In the genomic region with DNA sequence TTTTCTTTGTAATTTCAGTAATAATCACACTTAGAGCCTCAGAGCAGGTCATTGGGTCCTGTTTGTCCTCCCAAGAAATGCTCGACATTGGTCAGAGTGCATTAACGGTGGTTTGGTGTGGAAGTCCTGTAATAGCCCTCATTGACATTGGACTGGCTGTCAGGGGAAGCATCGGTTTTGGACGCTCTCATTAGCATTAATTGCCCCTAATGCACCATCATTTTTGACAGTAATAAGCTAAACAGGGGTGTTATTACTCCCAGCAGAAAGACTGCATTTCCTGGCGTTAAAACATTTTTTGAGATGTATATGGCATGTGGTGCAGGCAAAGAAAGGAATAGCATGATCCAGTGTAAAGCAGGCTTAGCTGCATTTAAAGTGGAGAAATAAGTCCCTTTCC, we compare ENCODE assay signal across 1 cellular context.
TF ChIP-seq lines count a peak whose summit lies in the region.

No MANE protein-coding gene starts in this region.

TF ChIP-seq in HCT116, 20 proteins besides CTCF, POLR2A, EP300 and RAD21 (continued from another document):
- TF ChIP-seq, protein P1, sequence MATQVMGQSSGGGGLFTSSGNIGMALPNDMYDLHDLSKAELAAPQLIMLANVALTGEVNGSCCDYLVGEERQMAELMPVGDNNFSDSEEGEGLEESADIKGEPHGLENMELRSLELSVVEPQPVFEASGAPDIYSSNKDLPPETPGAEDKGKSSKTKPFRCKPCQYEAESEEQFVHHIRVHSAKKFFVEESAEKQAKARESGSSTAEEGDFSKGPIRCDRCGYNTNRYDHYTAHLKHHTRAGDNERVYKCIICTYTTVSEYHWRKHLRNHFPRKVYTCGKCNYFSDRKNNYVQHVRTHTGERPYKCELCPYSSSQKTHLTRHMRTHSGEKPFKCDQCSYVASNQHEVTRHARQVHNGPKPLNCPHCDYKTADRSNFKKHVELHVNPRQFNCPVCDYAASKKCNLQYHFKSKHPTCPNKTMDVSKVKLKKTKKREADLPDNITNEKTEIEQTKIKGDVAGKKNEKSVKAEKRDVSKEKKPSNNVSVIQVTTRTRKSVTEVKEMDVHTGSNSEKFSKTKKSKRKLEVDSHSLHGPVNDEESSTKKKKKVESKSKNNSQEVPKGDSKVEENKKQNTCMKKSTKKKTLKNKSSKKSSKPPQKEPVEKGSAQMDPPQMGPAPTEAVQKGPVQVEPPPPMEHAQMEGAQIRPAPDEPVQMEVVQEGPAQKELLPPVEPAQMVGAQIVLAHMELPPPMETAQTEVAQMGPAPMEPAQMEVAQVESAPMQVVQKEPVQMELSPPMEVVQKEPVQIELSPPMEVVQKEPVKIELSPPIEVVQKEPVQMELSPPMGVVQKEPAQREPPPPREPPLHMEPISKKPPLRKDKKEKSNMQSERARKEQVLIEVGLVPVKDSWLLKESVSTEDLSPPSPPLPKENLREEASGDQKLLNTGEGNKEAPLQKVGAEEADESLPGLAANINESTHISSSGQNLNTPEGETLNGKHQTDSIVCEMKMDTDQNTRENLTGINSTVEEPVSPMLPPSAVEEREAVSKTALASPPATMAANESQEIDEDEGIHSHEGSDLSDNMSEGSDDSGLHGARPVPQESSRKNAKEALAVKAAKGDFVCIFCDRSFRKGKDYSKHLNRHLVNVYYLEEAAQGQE (IDR thresholded peaks at IDR 0.05; ENCODE audit: low read depth): no peak
- TF ChIP-seq, protein P2, sequence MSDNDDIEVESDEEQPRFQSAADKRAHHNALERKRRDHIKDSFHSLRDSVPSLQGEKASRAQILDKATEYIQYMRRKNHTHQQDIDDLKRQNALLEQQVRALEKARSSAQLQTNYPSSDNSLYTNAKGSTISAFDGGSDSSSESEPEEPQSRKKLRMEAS (IDR thresholded peaks at IDR 0.05): no peak
